Comparison of ENCODE assay signal across 1 cellular context in the genomic region with DNA sequence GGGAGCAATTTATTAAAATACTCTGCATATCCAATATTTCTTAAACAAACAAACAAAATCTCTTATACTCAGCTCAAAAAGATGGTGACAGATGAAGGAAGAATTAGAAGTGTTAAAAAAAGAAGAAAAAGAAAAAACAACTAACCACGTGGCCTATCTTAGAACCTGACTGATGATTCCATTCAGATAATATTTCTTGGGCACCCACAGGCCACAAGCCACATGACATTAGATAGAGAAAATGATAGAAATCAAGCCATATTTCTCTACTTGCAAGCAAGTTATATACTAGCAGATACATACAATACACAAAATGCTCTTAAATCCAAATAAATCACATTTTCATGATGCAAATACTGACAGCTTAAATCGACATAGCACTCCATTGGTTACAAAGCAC.
A peak's percentile ranks its signal among the peaks of the same experiment; 100 is the strongest.
TF ChIP-seq lines count a peak whose summit lies in the region.

No MANE protein-coding gene starts in this region.

TF ChIP-seq in IMR-90, 13 proteins besides CTCF, POLR2A, EP300 and RAD21 (continued from another document):
- TF ChIP-seq, protein P1, sequence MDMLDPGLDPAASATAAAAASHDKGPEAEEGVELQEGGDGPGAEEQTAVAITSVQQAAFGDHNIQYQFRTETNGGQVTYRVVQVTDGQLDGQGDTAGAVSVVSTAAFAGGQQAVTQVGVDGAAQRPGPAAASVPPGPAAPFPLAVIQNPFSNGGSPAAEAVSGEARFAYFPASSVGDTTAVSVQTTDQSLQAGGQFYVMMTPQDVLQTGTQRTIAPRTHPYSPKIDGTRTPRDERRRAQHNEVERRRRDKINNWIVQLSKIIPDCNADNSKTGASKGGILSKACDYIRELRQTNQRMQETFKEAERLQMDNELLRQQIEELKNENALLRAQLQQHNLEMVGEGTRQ (IDR thresholded peaks at IDR 0.05; ENCODE audit: low read depth, low read length), result peak; percentile 65
- TF ChIP-seq SMC3 (IDR thresholded peaks at IDR 0.05; ENCODE audit: low read depth, low read length), result no peak
